Comparison of ENCODE assay signal across 17 cellular contexts in the genomic region with DNA sequence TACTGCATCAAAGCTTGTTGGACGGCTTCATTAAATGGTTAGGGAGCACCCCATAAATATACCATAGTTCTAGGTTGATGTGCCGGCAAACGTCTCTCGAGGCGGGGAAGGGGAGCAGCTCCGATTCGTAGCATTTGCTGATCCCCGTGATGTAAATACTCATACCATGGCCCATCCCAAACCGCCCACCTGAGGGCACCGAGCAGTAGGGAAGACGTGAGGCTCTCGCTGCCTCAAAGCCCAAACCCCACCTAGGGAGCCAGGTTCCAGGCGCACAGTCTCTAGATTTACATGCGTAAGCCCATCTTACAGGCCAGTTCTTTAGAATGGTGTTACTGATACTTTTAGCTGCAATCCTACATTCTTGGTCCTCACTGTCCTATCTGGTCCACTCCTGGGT.
DNase-seq lines count a peak whose midpoint lies in the region; ATAC-seq and TF ChIP-seq lines count a peak whose summit lies in the region.
"Had no signal": no experiment of that assay in that cellular context is flagged by ENCODE, and none has a peak within 500 bp of the region (broad histone marks: within the 10 kb centered on the region; RNA-seq: fewer than 3 reads in every experiment).

No MANE protein-coding gene starts in this region.

- H3K27ac ChIP-seq in GM23338 (ENCODE audit: low read depth) (peak overlapping the region; percentile 71), iPS-18a (ENCODE audit: low read length) (peak overlapping the region; percentile 69)
- H3K27ac ChIP-seq: A549, C4-2B, KMS-11 had no signal

- H3K27ac Mint-ChIP-seq in GM23338, result peak overlapping the region; percentile 89; the same call in 1 of the 2 replicates

- no peaks in the 10 kb centered on the region for H4K20me1 ChIP-seq in GM23338 (replicated peaks; ENCODE audit: insufficient read depth)

- TF ChIP-seq CTCF in GM23338 (conservative IDR thresholded peaks at IDR 0.05; ENCODE audit: low read depth in 2 of 2), result peak in 1 of 2 experiments; percentile 20; a peak in 2 of 4 replicates

- H3K9me2 ChIP-seq in GM23338 (ENCODE audit: insufficient read depth), result 0 out of 2 replicates have a peak, but pooled peaks cover 7% of the 10 kb centered on the region

- H3K27me3 ChIP-seq in GM23338 (ENCODE audit: insufficient read depth) (no peaks in the 10 kb centered on the region), iPS-18a (ENCODE audit: control insufficient read depth, insufficient read depth, low read length) (peaks cover 8% of the 10 kb centered on the region)
- H3K27me3 ChIP-seq: MG63 had no signal

- peak; percentile 38 for ATAC-seq in GM23338
- no peak for ATAC-seq in left lobe of liver
- ATAC-seq in HG02840 (IDR thresholded peaks at IDR 0.05; ENCODE audit: low FRiP score, unreplicated experiment), result no peak
- ATAC-seq in stimulated activated naive CD8-positive, alpha-beta T cell treated with anti-CD3 and anti-CD28 coated beads, Interleukin-15, Interleukin-2, amounts not matched to agents 100 U/mL and 50 U/mL, for 24 hours, result no peak
- ATAC-seq: A549, HepG2 had no signal

- peak overlapping the region; percentile 67 for H3K4me3 Mint-ChIP-seq in GM23338

- peak overlapping the region; percentile 25 for H2AFZ ChIP-seq in GM23338

- peaks cover 8% of the 10 kb centered on the region; the same call in 1 of the 2 replicates for H3F3A ChIP-seq in GM23338 (replicated peaks; ENCODE audit: low read depth)

- no peaks in the 10 kb centered on the region for H3K79me2 ChIP-seq in GM23338 (replicated peaks; ENCODE audit: insufficient read depth)

- peaks cover 17% of the 10 kb centered on the region for H3K27me3 Mint-ChIP-seq in GM23338 (ENCODE audit: insufficient read depth, low read depth, poor library complexity)

- H3K36me3 ChIP-seq in GM23338 (ENCODE audit: insufficient read depth) (no peaks in the 10 kb centered on the region), iPS-18a (ENCODE audit: control insufficient read depth, low read depth, low read length) (no peaks in the 10 kb centered on the region)

- peaks cover 54% of the 10 kb centered on the region for H3K4me1 Mint-ChIP-seq in GM23338

- H3K4me2 ChIP-seq in GM23338, result peak overlapping the region; percentile 76
- H3K4me2 ChIP-seq: A549, KMS-11 had no signal

- peak overlapping the region; percentile 61 for H3K9ac ChIP-seq in iPS-18a (ENCODE audit: low read length)
- H3K9ac ChIP-seq: KMS-11 had no signal

- intact Hi-C loops in posterior vena cava (cut with DNase I), result no loop called here

- DNase-seq in GM23338 (ENCODE audit: low spot score), result peak; percentile 43
- peak; percentile 39 for DNase-seq in NCI-H69 (lab: John Stamatoyannopoulos, UW)
- DNase-seq in posterior vena cava (ENCODE audit: low spot score), result peak; percentile 41
- DNase-seq in left lobe of liver (ENCODE audit: low spot score), result no peak
- no peak for DNase-seq in stimulated activated naive CD8-positive, alpha-beta T cell treated with anti-CD3 and anti-CD28 coated beads, Interleukin-15, Interleukin-2, amounts not matched to agents 100 U/mL and 50 U/mL, for 24 hours
- no peak for DNase-seq in activated CD4-positive, CD25-positive, alpha-beta regulatory T cell treated with anti-CD3 and anti-CD28 coated beads, Interleukin-2, amount 50 U/mL, for 72 hours
- DNase-seq: EL; MG63; NCI-H187 treated with DMSO at 0.1 percent for 48 hours; NK-92 treated with Interleukin-12 subunit alpha and Interleukin-12 subunit beta, amount 100 ng/mL, for 24 hours; OCI-M1 had no signal

- no peaks in the 10 kb centered on the region for H3K9me3 ChIP-seq in iPS-18a (ENCODE audit: control insufficient read depth, low read depth, low read length)
- H3K9me3 ChIP-seq: A549, MG63 had no signal

- H3K9me3 Mint-ChIP-seq in GM23338, result no peaks in the 10 kb centered on the region

- no peaks in the 10 kb centered on the region; the same call in 2 of the 3 replicates for H3K36me3 Mint-ChIP-seq in GM23338 (ENCODE audit: low read depth)

- peaks cover 28% of the 10 kb centered on the region for H3K4me1 ChIP-seq in GM23338 (ENCODE audit: insufficient read depth)
- peaks cover 46% of the 10 kb centered on the region for H3K4me1 ChIP-seq in iPS-18a (ENCODE audit: control insufficient read depth, low read depth, low read length)
- H3K4me1 ChIP-seq: A549 had no signal

- H3K4me3 ChIP-seq in GM23338, result peak overlapping the region; percentile 45
- H3K4me3 ChIP-seq in iPS-18a (ENCODE audit: low read length), result peak overlapping the region; percentile 57
- H3K4me3 ChIP-seq: A549, MG63 had no signal

TF ChIP-seq in GM23338, 12 proteins besides CTCF, POLR2A, EP300 and RAD21 (continues in another document):
- TF ChIP-seq STAT1 (IDR thresholded peaks at IDR 0.05; ENCODE audit: unreplicated experiment) (no peak), ZNF331 (CRISPR knock-in tag; IDR thresholded peaks at IDR 0.05; ENCODE audit: low read depth) (no peak)
- TF ChIP-seq, protein P1, sequence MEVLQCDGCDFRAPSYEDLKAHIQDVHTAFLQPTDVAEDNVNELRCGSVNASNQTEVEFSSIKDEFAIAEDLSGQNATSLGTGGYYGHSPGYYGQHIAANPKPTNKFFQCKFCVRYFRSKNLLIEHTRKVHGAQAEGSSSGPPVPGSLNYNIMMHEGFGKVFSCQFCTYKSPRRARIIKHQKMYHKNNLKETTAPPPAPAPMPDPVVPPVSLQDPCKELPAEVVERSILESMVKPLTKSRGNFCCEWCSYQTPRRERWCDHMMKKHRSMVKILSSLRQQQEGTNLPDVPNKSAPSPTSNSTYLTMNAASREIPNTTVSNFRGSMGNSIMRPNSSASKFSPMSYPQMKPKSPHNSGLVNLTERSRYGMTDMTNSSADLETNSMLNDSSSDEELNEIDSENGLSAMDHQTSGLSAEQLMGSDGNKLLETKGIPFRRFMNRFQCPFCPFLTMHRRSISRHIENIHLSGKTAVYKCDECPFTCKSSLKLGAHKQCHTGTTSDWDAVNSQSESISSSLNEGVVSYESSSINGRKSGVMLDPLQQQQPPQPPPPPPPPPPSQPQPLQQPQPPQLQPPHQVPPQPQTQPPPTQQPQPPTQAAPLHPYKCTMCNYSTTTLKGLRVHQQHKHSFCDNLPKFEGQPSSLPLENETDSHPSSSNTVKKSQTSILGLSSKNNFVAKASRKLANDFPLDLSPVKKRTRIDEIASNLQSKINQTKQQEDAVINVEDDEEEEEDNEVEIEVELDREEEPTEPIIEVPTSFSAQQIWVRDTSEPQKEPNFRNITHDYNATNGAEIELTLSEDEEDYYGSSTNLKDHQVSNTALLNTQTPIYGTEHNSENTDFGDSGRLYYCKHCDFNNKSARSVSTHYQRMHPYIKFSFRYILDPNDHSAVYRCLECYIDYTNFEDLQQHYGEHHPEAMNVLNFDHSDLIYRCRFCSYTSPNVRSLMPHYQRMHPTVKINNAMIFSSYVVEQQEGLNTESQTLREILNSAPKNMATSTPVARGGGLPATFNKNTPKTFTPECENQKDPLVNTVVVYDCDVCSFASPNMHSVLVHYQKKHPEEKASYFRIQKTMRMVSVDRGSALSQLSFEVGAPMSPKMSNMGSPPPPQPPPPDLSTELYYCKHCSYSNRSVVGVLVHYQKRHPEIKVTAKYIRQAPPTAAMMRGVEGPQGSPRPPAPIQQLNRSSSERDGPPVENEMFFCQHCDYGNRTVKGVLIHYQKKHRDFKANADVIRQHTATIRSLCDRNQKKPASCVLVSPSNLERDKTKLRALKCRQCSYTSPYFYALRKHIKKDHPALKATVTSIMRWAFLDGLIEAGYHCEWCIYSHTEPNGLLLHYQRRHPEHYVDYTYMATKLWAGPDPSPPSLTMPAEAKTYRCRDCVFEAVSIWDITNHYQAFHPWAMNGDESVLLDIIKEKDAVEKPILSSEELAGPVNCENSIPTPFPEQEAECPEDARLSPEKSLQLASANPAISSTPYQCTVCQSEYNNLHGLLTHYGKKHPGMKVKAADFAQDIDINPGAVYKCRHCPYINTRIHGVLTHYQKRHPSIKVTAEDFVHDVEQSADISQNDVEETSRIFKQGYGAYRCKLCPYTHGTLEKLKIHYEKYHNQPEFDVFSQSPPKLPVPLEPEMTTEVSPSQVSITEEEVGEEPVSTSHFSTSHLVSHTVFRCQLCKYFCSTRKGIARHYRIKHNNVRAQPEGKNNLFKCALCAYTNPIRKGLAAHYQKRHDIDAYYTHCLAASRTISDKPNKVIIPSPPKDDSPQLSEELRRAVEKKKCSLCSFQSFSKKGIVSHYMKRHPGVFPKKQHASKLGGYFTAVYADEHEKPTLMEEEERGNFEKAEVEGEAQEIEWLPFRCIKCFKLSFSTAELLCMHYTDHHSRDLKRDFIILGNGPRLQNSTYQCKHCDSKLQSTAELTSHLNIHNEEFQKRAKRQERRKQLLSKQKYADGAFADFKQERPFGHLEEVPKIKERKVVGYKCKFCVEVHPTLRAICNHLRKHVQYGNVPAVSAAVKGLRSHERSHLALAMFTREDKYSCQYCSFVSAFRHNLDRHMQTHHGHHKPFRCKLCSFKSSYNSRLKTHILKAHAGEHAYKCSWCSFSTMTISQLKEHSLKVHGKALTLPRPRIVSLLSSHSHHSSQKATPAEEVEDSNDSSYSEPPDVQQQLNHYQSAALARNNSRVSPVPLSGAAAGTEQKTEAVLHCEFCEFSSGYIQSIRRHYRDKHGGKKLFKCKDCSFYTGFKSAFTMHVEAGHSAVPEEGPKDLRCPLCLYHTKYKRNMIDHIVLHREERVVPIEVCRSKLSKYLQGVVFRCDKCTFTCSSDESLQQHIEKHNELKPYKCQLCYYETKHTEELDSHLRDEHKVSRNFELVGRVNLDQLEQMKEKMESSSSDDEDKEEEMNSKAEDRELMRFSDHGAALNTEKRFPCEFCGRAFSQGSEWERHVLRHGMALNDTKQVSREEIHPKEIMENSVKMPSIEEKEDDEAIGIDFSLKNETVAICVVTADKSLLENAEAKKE (CRISPR knock-in tag; IDR thresholded peaks at IDR 0.05), result no peak

Comparison
In these comparisons a context has a peak if more than half of its experiments do, and no peak if none do; other contexts are left out.
1. DNase-seq: peak in GM23338 (single experiment), NCI-H69 (single experiment) and posterior vena cava (single experiment); none in left lobe of liver (single experiment), stimulated activated naive CD8-positive, alpha-beta T cell treated with anti-CD3 and anti-CD28 coated beads, Interleukin-15, Interleukin-2, amounts not matched to agents 100 U/mL and 50 U/mL, for 24 hours (single experiment) and activated CD4-positive, CD25-positive, alpha-beta regulatory T cell treated with anti-CD3 and anti-CD28 coated beads, Interleukin-2, amount 50 U/mL, for 72 hours (single experiment).